ENCODE assay signal across 2 cellular contexts in genomic region chr17:7575481-7575883, GRCh38.
TF ChIP-seq lines count a peak whose summit lies in the region.

No MANE protein-coding gene starts in this region.

TF ChIP-seq in A549, 52 proteins besides CTCF, POLR2A, EP300 and RAD21:
- TF ChIP-seq, protein P1, sequence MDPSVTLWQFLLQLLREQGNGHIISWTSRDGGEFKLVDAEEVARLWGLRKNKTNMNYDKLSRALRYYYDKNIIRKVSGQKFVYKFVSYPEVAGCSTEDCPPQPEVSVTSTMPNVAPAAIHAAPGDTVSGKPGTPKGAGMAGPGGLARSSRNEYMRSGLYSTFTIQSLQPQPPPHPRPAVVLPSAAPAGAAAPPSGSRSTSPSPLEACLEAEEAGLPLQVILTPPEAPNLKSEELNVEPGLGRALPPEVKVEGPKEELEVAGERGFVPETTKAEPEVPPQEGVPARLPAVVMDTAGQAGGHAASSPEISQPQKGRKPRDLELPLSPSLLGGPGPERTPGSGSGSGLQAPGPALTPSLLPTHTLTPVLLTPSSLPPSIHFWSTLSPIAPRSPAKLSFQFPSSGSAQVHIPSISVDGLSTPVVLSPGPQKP (IDR thresholded peaks at IDR 0.05; ENCODE audit: low read depth, low read length): no peak
- TF ChIP-seq ZC3H11A (IDR thresholded peaks at IDR 0.05) (no peak), TFCP2L1 (CRISPR knock-in tag; IDR thresholded peaks at IDR 0.05) (no peak), ZFP36 (IDR thresholded peaks at IDR 0.05; ENCODE audit: borderline replicate concordance, partially characterized antibody) (no peak), POLR2AphosphoS2 (conservative IDR thresholded peaks at IDR 0.05; ENCODE audit: low read length) (peak; percentile 63; the same call in 1 of the 2 replicates), MYC (IDR thresholded peaks at IDR 0.05; ENCODE audit: borderline replicate concordance, low read length) (no peak)

TF ChIP-seq in HCT116, 20 proteins besides CTCF, POLR2A, EP300 and RAD21 (continued from another document):
- peak; percentile 44; the same call in 1 of the 2 replicates for TF ChIP-seq SIN3A (IDR thresholded peaks at IDR 0.05; ENCODE audit: low read depth)
TF ChIP-seq in HCT116: peak in this region for 1.
